ENCODE assay signal across 14 cellular contexts in genomic region chr11:73566422-73566821, GRCh38.
"Had no signal": no experiment of that assay in that cellular context is flagged by ENCODE, and none has a peak within 500 bp of the region (broad histone marks: within the 10 kb centered on the region; RNA-seq: fewer than 3 reads in every experiment).

No MANE protein-coding gene starts in this region.

- H3K9me3 ChIP-seq: ovary, sigmoid colon had no signal

- H3K36me3 ChIP-seq: ovary, sigmoid colon had no signal

- ATAC-seq: T-helper 17 cell had no signal

- DNase-seq: activated B cell treated with CpG ODN at 0.5 μM for 24 hours; activated CD4-positive, alpha-beta T cell treated with anti-CD3 and anti-CD28 coated beads for 48 hours; activated CD8-positive, alpha-beta memory T cell treated with anti-CD3 and anti-CD28 coated beads for 24 hours; activated gamma-delta T cell treated with Interleukin-2 at 50 U/mL for 16 hours; activated naive CD8-positive, alpha-beta T cell treated with anti-CD3 and anti-CD28 coated beads for 36 hours; amygdala; cerebellar nuclear complex; endodermal cell; head of caudate nucleus; left cardiac atrium; ovary; sigmoid colon; stimulated activated CD4-positive, alpha-beta T cell treated with anti-CD3 and anti-CD28 coated beads, Interleukin-1b, Interleukin-23, amount 100 ng/mL, for 48 hours; T-helper 17 cell had no signal

- H3K27ac ChIP-seq: ovary, sigmoid colon had no signal

- H3K27me3 ChIP-seq: ovary, sigmoid colon had no signal

- H3K4me3 ChIP-seq: ovary, sigmoid colon had no signal
